8 cellular contexts compared by ENCODE assay signal in genomic region chr19:4338441-4339350, GRCh38. TPM values are rescaled to one million over a fixed set of nuclear protein-coding genes. Genes with fewer than 3 reads are reported as not detected.
DNase-seq lines count a peak whose midpoint lies in the region; ATAC-seq lines count a peak whose summit lies in the region.

STAP2 (minus strand) TSS chr19:4338827; CDS start chr19:4338753, 74 bp downstream.

- peak; percentile 89 for DNase-seq in DMS53 (lab: John Stamatoyannopoulos, UW)
- peak; percentile 41 for DNase-seq in NCI-H69 (lab: John Stamatoyannopoulos, UW)
- DNase-seq in T47D (ENCODE audit: low read depth in 1 of 2, low spot score in 1 of 2), result peak; percentile 35 to 82
- DNase-seq in left lobe of liver (ENCODE audit: low spot score), result peak; percentile 77
- no peak for DNase-seq in NCI-H1694 (lab: John Stamatoyannopoulos, UW)
- no peak for DNase-seq in NCI-H774 (lab: John Stamatoyannopoulos, UW)
- DNase-seq in sciatic nerve (ENCODE audit: low spot score), result no peak

- intact Hi-C loops in sciatic nerve (cut with DNase I), result no loop called here

- in situ Hi-C loops in T47D (cut with HindIII; ENCODE audit: low pct_unique_long_range_greater_than_20kb, low sequenced_read_pairs), result no loop called here

- H3K9ac ChIP-seq in subcutaneous abdominal adipose tissue (ENCODE audit: low read length in 5 of 5), result peak within 1 kb of the TSS; percentile 16 to 87 (median 75)

- no peaks in the 10 kb centered on the region for H3K36me3 ChIP-seq in subcutaneous abdominal adipose tissue (ENCODE audit: control insufficient read depth in 5 of 5, insufficient read depth in 5 of 5, low read length in 5 of 5)

- peaks cover 7 to 25% (median 20%) of the 10 kb centered on the region in 5 donors for H3K4me1 ChIP-seq in subcutaneous abdominal adipose tissue (ENCODE audit: control insufficient read depth in 5 of 5, insufficient read depth in 5 of 5, low read length in 5 of 5)

- H3K4me3 ChIP-seq in subcutaneous abdominal adipose tissue (ENCODE audit: low read depth in 1 of 5, low read length in 5 of 5), result peak within 1 kb of the TSS; percentile 58 to 82 (median 66)

- H3K9me3 ChIP-seq in subcutaneous abdominal adipose tissue (ENCODE audit: control insufficient read depth in 5 of 5, low read length in 5 of 5), result no peaks in the 10 kb centered on the region

- H3K27ac ChIP-seq in subcutaneous abdominal adipose tissue (ENCODE audit: low read depth, low read length), result peak within 1 kb of the TSS; percentile 65

- ATAC-seq in left lobe of liver (peak; percentile 45), sciatic nerve (no peak)

- peaks cover 0 to 3% (median 0%) of the 10 kb centered on the region in 5 donors for H3K27me3 ChIP-seq in subcutaneous abdominal adipose tissue (ENCODE audit: control insufficient read depth in 5 of 5, insufficient read depth in 4 of 5, low read length in 5 of 5)

RNA-seq across cellular contexts. Expression of gene STAP2, which starts in this region (rescaled TPM):
- total RNA-seq in left lobe of liver (31.8 TPM), sciatic nerve (3.7 TPM)

Comparison
In these comparisons a context has a peak if more than half of its experiments do, and no peak if none do; other contexts are left out.
1. DNase-seq: peak in DMS53 (single experiment), NCI-H69 (single experiment), T47D (2 of 2) and left lobe of liver (single experiment); none in NCI-H1694 (single experiment), NCI-H774 (single experiment) and sciatic nerve (single experiment).